ENCODE assay signal across 1 cellular context in genomic region chr16:67185003-67185865, GRCh38.
TF ChIP-seq lines count a peak whose summit lies in the region.

No MANE protein-coding gene starts in this region.

TF ChIP-seq in HEK293, 187 proteins besides CTCF, POLR2A, EP300 and RAD21 (continued from another document and continues in another):
- TF ChIP-seq, protein P1, sequence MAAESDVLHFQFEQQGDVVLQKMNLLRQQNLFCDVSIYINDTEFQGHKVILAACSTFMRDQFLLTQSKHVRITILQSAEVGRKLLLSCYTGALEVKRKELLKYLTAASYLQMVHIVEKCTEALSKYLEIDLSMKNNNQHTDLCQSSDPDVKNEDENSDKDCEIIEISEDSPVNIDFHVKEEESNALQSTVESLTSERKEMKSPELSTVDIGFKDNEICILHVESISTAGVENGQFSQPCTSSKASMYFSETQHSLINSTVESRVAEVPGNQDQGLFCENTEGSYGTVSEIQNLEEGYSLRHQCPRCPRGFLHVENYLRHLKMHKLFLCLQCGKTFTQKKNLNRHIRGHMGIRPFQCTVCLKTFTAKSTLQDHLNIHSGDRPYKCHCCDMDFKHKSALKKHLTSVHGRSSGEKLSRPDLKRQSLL (tag by site-specific recombination; IDR thresholded peaks at IDR 0.05) = no peak
- TF ChIP-seq GLI4 (tag by site-specific recombination; IDR thresholded peaks at IDR 0.05) (no peak), YY2 (tag by site-specific recombination; IDR thresholded peaks at IDR 0.05) (no peak), GLIS2 (tag by site-specific recombination; IDR thresholded peaks at IDR 0.05) (peak; percentile 51), ZNF174 (tag by site-specific recombination; IDR thresholded peaks at IDR 0.05) (no peak), OSR2 (tag by site-specific recombination; IDR thresholded peaks at IDR 0.05) (no peak), ZNF701 (tag by site-specific recombination; IDR thresholded peaks at IDR 0.05) (no peak), YY1 (tag by site-specific recombination; IDR thresholded peaks at IDR 0.05) (no peak), ZNF202 (tag by site-specific recombination; IDR thresholded peaks at IDR 0.05; ENCODE audit: borderline replicate concordance) (no peak), ZNF140 (tag by site-specific recombination; IDR thresholded peaks at IDR 0.05) (no peak), ZNF48 (tag by site-specific recombination; IDR thresholded peaks at IDR 0.05) (no peak), ZNF239 (tag by site-specific recombination; IDR thresholded peaks at IDR 0.05) (no peak), ZNF777 (tag by site-specific recombination; IDR thresholded peaks at IDR 0.05; ENCODE audit: borderline replicate concordance) (no peak), ZNF518A (tag by site-specific recombination; conservative IDR thresholded peaks at IDR 0.05; ENCODE audit: low read depth) (no peak), SP7 (tag by site-specific recombination; IDR thresholded peaks at IDR 0.05) (no peak), ZNF248 (tag by site-specific recombination; IDR thresholded peaks at IDR 0.05) (no peak), RBAK (tag by site-specific recombination; IDR thresholded peaks at IDR 0.05) (no peak), ZNF660 (tag by site-specific recombination; IDR thresholded peaks at IDR 0.05) (no peak), SP2 (tag by site-specific recombination; IDR thresholded peaks at IDR 0.05) (no peak), ZNF37A (tag by site-specific recombination; IDR thresholded peaks at IDR 0.05) (no peak), ZNF311 (tag by site-specific recombination; IDR thresholded peaks at IDR 0.05; ENCODE audit: borderline replicate concordance) (no peak), ZNF169 (tag by site-specific recombination; IDR thresholded peaks at IDR 0.05) (no peak), ZFP69B (tag by site-specific recombination; IDR thresholded peaks at IDR 0.05) (no peak), ZNF292 (tag by site-specific recombination; IDR thresholded peaks at IDR 0.05; ENCODE audit: borderline replicate concordance, low read depth) (no peak), PRDM6 (tag by site-specific recombination; IDR thresholded peaks at IDR 0.05) (no peak), ZNF664 (tag by site-specific recombination; IDR thresholded peaks at IDR 0.05) (no peak), ZNF26 (tag by site-specific recombination; IDR thresholded peaks at IDR 0.05) (no peak), SCRT2 (tag by site-specific recombination; IDR thresholded peaks at IDR 0.05) (no peak), ZNF580 (tag by site-specific recombination; IDR thresholded peaks at IDR 0.05) (no peak), ZSCAN18 (tag by site-specific recombination; IDR thresholded peaks at IDR 0.05) (no peak), ZNF214 (tag by site-specific recombination; IDR thresholded peaks at IDR 0.05; ENCODE audit: borderline replicate concordance) (no peak), ZNF747 (tag by site-specific recombination; IDR thresholded peaks at IDR 0.05) (no peak), MZF1 (tag by site-specific recombination; IDR thresholded peaks at IDR 0.05; ENCODE audit: borderline replicate concordance) (no peak), ZNF658 (tag by site-specific recombination; IDR thresholded peaks at IDR 0.05) (no peak), ZNF324 (tag by site-specific recombination; IDR thresholded peaks at IDR 0.05) (no peak), ZNF830 (tag by site-specific recombination; IDR thresholded peaks at IDR 0.05; ENCODE audit: low read depth) (no peak), ZFP37 (tag by site-specific recombination; IDR thresholded peaks at IDR 0.05) (no peak)
- TF ChIP-seq, protein P2, sequence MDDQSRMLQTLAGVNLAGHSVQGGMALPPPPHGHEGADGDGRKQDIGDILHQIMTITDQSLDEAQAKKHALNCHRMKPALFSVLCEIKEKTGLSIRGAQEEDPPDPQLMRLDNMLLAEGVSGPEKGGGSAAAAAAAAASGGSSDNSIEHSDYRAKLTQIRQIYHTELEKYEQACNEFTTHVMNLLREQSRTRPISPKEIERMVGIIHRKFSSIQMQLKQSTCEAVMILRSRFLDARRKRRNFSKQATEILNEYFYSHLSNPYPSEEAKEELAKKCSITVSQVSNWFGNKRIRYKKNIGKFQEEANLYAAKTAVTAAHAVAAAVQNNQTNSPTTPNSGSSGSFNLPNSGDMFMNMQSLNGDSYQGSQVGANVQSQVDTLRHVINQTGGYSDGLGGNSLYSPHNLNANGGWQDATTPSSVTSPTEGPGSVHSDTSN (CRISPR knock-in tag; IDR thresholded peaks at IDR 0.05) = 0 out of 2 replicates have a peak, but pooled peaks have one; percentile 70
- TF ChIP-seq, protein P3, sequence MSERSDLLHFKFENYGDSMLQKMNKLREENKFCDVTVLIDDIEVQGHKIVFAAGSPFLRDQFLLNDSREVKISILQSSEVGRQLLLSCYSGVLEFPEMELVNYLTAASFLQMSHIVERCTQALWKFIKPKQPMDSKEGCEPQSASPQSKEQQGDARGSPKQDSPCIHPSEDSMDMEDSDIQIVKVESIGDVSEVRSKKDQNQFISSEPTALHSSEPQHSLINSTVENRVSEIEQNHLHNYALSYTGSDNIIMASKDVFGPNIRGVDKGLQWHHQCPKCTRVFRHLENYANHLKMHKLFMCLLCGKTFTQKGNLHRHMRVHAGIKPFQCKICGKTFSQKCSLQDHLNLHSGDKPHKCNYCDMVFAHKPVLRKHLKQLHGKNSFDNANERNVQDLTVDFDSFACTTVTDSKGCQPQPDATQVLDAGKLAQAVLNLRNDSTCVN (tag by site-specific recombination; optimal IDR thresholded peaks at IDR 0.05) = peak; percentile 14
- TF ChIP-seq, protein P4, sequence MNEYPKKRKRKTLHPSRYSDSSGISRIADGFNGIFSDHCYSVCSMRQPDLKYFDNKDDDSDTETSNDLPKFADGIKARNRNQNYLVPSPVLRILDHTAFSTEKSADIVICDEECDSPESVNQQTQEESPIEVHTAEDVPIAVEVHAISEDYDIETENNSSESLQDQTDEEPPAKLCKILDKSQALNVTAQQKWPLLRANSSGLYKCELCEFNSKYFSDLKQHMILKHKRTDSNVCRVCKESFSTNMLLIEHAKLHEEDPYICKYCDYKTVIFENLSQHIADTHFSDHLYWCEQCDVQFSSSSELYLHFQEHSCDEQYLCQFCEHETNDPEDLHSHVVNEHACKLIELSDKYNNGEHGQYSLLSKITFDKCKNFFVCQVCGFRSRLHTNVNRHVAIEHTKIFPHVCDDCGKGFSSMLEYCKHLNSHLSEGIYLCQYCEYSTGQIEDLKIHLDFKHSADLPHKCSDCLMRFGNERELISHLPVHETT (tag by site-specific recombination; IDR thresholded peaks at IDR 0.05) = no peak
- TF ChIP-seq, protein P5, sequence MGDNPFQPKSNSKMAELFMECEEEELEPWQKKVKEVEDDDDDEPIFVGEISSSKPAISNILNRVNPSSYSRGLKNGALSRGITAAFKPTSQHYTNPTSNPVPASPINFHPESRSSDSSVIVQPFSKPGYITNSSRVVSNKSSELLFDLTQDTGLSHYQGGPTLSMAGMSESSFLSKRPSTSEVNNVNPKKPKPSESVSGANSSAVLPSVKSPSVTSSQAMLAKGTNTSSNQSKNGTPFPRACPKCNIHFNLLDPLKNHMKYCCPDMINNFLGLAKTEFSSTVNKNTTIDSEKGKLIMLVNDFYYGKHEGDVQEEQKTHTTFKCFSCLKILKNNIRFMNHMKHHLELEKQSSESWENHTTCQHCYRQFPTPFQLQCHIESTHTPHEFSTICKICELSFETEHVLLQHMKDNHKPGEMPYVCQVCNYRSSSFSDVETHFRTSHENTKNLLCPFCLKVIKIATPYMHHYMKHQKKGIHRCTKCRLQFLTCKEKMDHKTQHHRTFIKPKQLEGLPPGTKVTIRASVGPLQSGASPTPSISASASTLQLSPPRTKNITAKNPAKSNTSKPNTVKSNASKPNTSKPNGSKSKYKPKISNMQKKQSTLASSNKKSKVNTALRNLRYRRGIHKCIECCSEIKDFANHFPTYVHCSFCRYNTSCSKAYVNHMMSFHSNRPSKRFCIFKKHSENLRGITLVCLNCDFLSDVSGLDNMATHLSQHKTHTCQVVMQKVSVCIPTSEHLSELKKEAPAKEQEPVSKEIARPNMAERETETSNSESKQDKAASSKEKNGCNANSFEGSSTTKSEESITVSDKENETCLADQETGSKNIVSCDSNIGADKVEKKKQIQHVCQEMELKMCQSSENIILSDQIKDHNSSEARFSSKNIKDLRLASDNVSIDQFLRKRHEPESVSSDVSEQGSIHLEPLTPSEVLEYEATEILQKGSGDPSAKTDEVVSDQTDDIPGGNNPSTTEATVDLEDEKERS (tag by site-specific recombination; IDR thresholded peaks at IDR 0.05) = no peak
